26 cellular contexts compared by ENCODE assay signal in genomic region chr7:10908600-10908999, GRCh38.
DNase-seq lines count a peak whose midpoint lies in the region; ATAC-seq, FAIRE-seq and TF ChIP-seq lines count a peak whose summit lies in the region.
"Had no signal": no experiment of that assay in that cellular context is flagged by ENCODE, and none has a peak within 500 bp of the region (broad histone marks: within the 10 kb centered on the region; RNA-seq: fewer than 3 reads in every experiment).

No MANE protein-coding gene starts in this region.

- no peak overlapping the region for H3K4ac ChIP-seq in H1 (replicated peaks; ENCODE audit: insufficient read length, low read depth, low read length)

- no peak overlapping the region; the same call in 1 of the 2 replicates for H3K18ac ChIP-seq in H1 (ENCODE audit: extremely low read depth, low read length)

- ATAC-seq in T-helper 17 cell (no peak), HG02981 (IDR thresholded peaks at IDR 0.05; ENCODE audit: unreplicated experiment) (no peak), HG03159 (IDR thresholded peaks at IDR 0.05; ENCODE audit: unreplicated experiment) (no peak)
- ATAC-seq: gastrocnemius medialis; stimulated activated effector memory CD8-positive, alpha-beta T cell treated with anti-CD3 and anti-CD28 coated beads, Interleukin-12 subunit alpha, Interleukin-12 subunit beta, amount 100 ng/mL, for 72 hours had no signal

- H3K27ac ChIP-seq in mammary epithelial cell (ENCODE audit: insufficient read depth, low read depth, low read length) (no peak overlapping the region), H1 (ENCODE audit: low read depth, low read length) (peak overlapping the region; percentile 44; the same call in 1 of the 2 replicates)
- H3K27ac ChIP-seq: 22Rv1, gastrocnemius medialis, SJSA1, upper lobe of left lung, VCaP had no signal

- peak overlapping the region; percentile 70 for H4K91ac ChIP-seq in H1 (replicated peaks; ENCODE audit: insufficient read length, low read length)

- dilution Hi-C loops in mammary epithelial cell (cut with HindIII; ENCODE audit: low sequenced_read_pairs), result no loop called here

- no peaks in the 10 kb centered on the region for H3K23me2 ChIP-seq in H1 (ENCODE audit: low read depth, low read length)

- H3K14ac ChIP-seq in H1 (ENCODE audit: insufficient read length), result no peak overlapping the region

- no peak overlapping the region for H3K56ac ChIP-seq in H1 (replicated peaks; ENCODE audit: insufficient read length, low read depth, low read length)

- POLR2A ChIA-PET in MCF 10A (lab: Yijun Ruan, JAX), result no interaction called here
- POLR2A ChIA-PET in H1 (lab: Charles Lee; ENCODE audit: partially characterized antibody), result interaction anchor here (0.9 to 1.5 kb wide), 6 partner anchors 10 to 169 kb away, joined by 3 to 8 read pairs (median 4); partner anchors contain the start of gene PHF14

- peaks cover 5% of the 10 kb centered on the region for H3K9me3 Mint-ChIP-seq in MCF 10A (ENCODE audit: unreplicated experiment)

- no peak overlapping the region for H4K8ac ChIP-seq in H1 (ENCODE audit: extremely low read depth, insufficient read depth, low read length)

- no peaks in the 10 kb centered on the region for H3K4me1 Mint-ChIP-seq in MCF 10A (ENCODE audit: insufficient read depth, unreplicated experiment)
- no peaks in the 10 kb centered on the region for H3K4me1 Mint-ChIP-seq in T-helper 17 cell
- H3K4me1 Mint-ChIP-seq: activated CD4-positive, alpha-beta T cell treated with anti-CD3 and anti-CD28 coated beads, Interleukin-2, amount 10 ng/mL, durations not matched to agents 24 days and 14 days; activated naive CD8-positive, alpha-beta T cell treated with anti-CD3 and anti-CD28 coated beads for 36 hours; stimulated activated effector memory CD8-positive, alpha-beta T cell treated with anti-CD3 and anti-CD28 coated beads, Interleukin-12 subunit alpha, Interleukin-12 subunit beta, amount 100 ng/mL, for 72 hours had no signal

- no peaks in the 10 kb centered on the region for H3K27me3 Mint-ChIP-seq in MCF 10A (ENCODE audit: insufficient read depth, unreplicated experiment)
- H3K27me3 Mint-ChIP-seq in T-helper 17 cell, result peaks cover 10% of the 10 kb centered on the region
- H3K27me3 Mint-ChIP-seq: activated naive CD8-positive, alpha-beta T cell treated with anti-CD3 and anti-CD28 coated beads for 36 hours had no signal

- no peaks in the 10 kb centered on the region for H3K79me2 ChIP-seq in mammary epithelial cell (ENCODE audit: insufficient read depth, low read length)
- H3K79me2 ChIP-seq in H1 (ENCODE audit: control insufficient read depth in 1 of 2, insufficient read depth in 2 of 2, low read length in 2 of 2), result no peaks in the 10 kb centered on the region

- H3K4me3 ChIP-seq in mammary epithelial cell (replicated peaks in 1 of 3; ENCODE audit: insufficient read depth in 1 of 3, low read depth in 2 of 3, low read length in 3 of 3) (no peak overlapping the region), H1 (ENCODE audit: extremely low read depth in 1 of 4, insufficient read depth in 2 of 4, low read depth in 3 of 4, low read length in 4 of 4) (peak overlapping the region in 2 of 4 experiments; percentile 19 to 31; a peak in 3 of 8 replicates)
- H3K4me3 ChIP-seq: gastrocnemius medialis, SJSA1, upper lobe of left lung had no signal

- in situ Hi-C loops in mammary epithelial cell (cut with MboI; ENCODE audit: low sequenced_read_pairs in 2 of 2), result no loop called here

- 0 out of 2 replicates have a peak overlapping the region, but pooled peaks have one; percentile 83 for H2BK5ac ChIP-seq in H1 (ENCODE audit: low read depth, low read length)

- no peak overlapping the region for H3K23ac ChIP-seq in H1 (ENCODE audit: insufficient read length)

- H3K36me3 Mint-ChIP-seq in MCF 10A (ENCODE audit: insufficient read depth, unreplicated experiment), result no peaks in the 10 kb centered on the region
- H3K36me3 Mint-ChIP-seq in T-helper 17 cell (ENCODE audit: low read depth), result no peaks in the 10 kb centered on the region
- H3K36me3 Mint-ChIP-seq: activated naive CD8-positive, alpha-beta T cell treated with anti-CD3 and anti-CD28 coated beads for 36 hours; stimulated activated effector memory CD8-positive, alpha-beta T cell treated with anti-CD3 and anti-CD28 coated beads, Interleukin-12 subunit alpha, Interleukin-12 subunit beta, amount 100 ng/mL, for 72 hours had no signal

- DNase-seq in mammary epithelial cell, result no peak
- DNase-seq in MCF 10A (ENCODE audit: unreplicated experiment), result no peak
- peak; percentile 81 to 94 for DNase-seq in H1 (ENCODE audit: low read depth in 1 of 2, low spot score in 2 of 2)
- DNase-seq in iPS-NIHi11 (ENCODE audit: low spot score), result peak; percentile 58
- DNase-seq in T-helper 17 cell, result no peak
- no peak for DNase-seq in AG20443 (ENCODE audit: low spot score)
- DNase-seq: activated CD4-positive, alpha-beta T cell treated with anti-CD3 and anti-CD28 coated beads, Interleukin-2, amount 10 ng/mL, durations not matched to agents 24 days and 14 days; activated gamma-delta T cell; activated naive CD8-positive, alpha-beta T cell treated with anti-CD3 and anti-CD28 coated beads for 36 hours; activated T-cell treated with anti-CD3 and anti-CD28 coated beads, Interleukin-2, amount 50 U/mL, for 1 hour; aorta; gastrocnemius medialis; Karpas-422; NCI-H1417 treated with DMSO at 0.1 percent for 48 hours; NCI-H446; T1000; upper lobe of left lung had no signal

- peak in 1 of 2 experiments; percentile 80; a peak in 1 of 3 replicates for TF ChIP-seq EP300 in H1 (IDR thresholded peaks at IDR 0.05; ENCODE audit: borderline replicate concordance in 1 of 2, low read depth in 2 of 2, low read length in 2 of 2)

- FAIRE-seq in H1 (lab: Jason Lieb, UNC), result peak; percentile 93
- FAIRE-seq: bronchial epithelial cell, G401.6 had no signal

- H3K27ac Mint-ChIP-seq in MCF 10A (ENCODE audit: low read depth, unreplicated experiment) (no peak overlapping the region), T-helper 17 cell (no peak overlapping the region)
- H3K27ac Mint-ChIP-seq: activated CD4-positive, alpha-beta T cell treated with anti-CD3 and anti-CD28 coated beads, Interleukin-2, amount 10 ng/mL, durations not matched to agents 24 days and 14 days; activated naive CD8-positive, alpha-beta T cell treated with anti-CD3 and anti-CD28 coated beads for 36 hours; nephron; stimulated activated effector memory CD8-positive, alpha-beta T cell treated with anti-CD3 and anti-CD28 coated beads, Interleukin-12 subunit alpha, Interleukin-12 subunit beta, amount 100 ng/mL, for 72 hours had no signal

- H3K79me1 ChIP-seq in H1 (ENCODE audit: low read depth, low read length), result no peaks in the 10 kb centered on the region

- intact Hi-C loops in mammary epithelial cell (cut with micrococcal nuclease), result no loop called here
- intact Hi-C loops in MCF 10A (cut with micrococcal nuclease), result no loop called here

- TF ChIP-seq POLR2A in H1 (IDR thresholded peaks at IDR 0.05; ENCODE audit: control extremely low read depth in 1 of 2, low read depth in 2 of 2, low read length in 2 of 2), result peak; percentile 57 to 76; a peak in 2 of 3 replicates

- H2AFZ ChIP-seq in mammary epithelial cell (ENCODE audit: low read depth, low read length), result peak overlapping the region; percentile 55
- no peak overlapping the region for H2AFZ ChIP-seq in H1 (ENCODE audit: low read length)

- no peaks in the 10 kb centered on the region for H3K4me1 ChIP-seq in mammary epithelial cell (ENCODE audit: insufficient read depth, low read length)
- peaks cover 0 to 13% (median 4%) of the 10 kb centered on the region in 4 experiments; a peak in 5 of 7 replicates for H3K4me1 ChIP-seq in H1 (replicated peaks in 1 of 4; ENCODE audit: control insufficient read depth in 3 of 4, insufficient read depth in 4 of 4, low read length in 3 of 4)
- H3K4me1 ChIP-seq: gastrocnemius medialis, SJSA1, upper lobe of left lung had no signal

- no peak overlapping the region for H3K4me3 Mint-ChIP-seq in MCF 10A (ENCODE audit: unreplicated experiment)
- no peak overlapping the region for H3K4me3 Mint-ChIP-seq in T-helper 17 cell
- H3K4me3 Mint-ChIP-seq: activated CD4-positive, alpha-beta T cell treated with anti-CD3 and anti-CD28 coated beads, Interleukin-2, amount 10 ng/mL, durations not matched to agents 24 days and 14 days; activated naive CD8-positive, alpha-beta T cell treated with anti-CD3 and anti-CD28 coated beads for 36 hours; nephron; stimulated activated effector memory CD8-positive, alpha-beta T cell treated with anti-CD3 and anti-CD28 coated beads, Interleukin-12 subunit alpha, Interleukin-12 subunit beta, amount 100 ng/mL, for 72 hours had no signal

- H3K27me3 ChIP-seq in mammary epithelial cell (ENCODE audit: insufficient read depth, low read length) (no peaks in the 10 kb centered on the region), H1 (replicated peaks in 1 of 4; ENCODE audit: control insufficient read depth in 3 of 4, extremely low read depth in 1 of 4, insufficient read depth in 3 of 4, low read length in 3 of 4) (no peaks in the 10 kb centered on the region)
- H3K27me3 ChIP-seq: gastrocnemius medialis, SJSA1, upper lobe of left lung had no signal

- H2BK12ac ChIP-seq in H1 (ENCODE audit: low read depth, low read length), result no peak overlapping the region

- H4K5ac ChIP-seq in H1 (ENCODE audit: insufficient read length, low read depth, low read length), result no peak overlapping the region

- H2AK5ac ChIP-seq in H1 (ENCODE audit: low read depth, low read length), result no peak overlapping the region

- no peak overlapping the region for H2BK15ac ChIP-seq in H1 (ENCODE audit: low read length)

- 6% methylated on average over 9 of the region's 9 CpGs for WGBS in mammary epithelial cell (ENCODE audit: low coverage, missing lambda C conversion rate)
- 3% methylated on average over 9 of the region's 9 CpGs; no CpG with 5 or more reads in 1 of the 2 experiments for WGBS in H1 (ENCODE audit: extremely low coverage in 1 of 2, insufficient coverage in 1 of 2, insufficient read length in 1 of 2, insufficient replicate concordance in 2 of 2, low coverage in 1 of 2, low lambda C conversion rate in 2 of 2, missing lambda C conversion rate in 1 of 2), 2 experiments

- H3K9ac ChIP-seq in mammary epithelial cell (ENCODE audit: insufficient read depth, low read length) (no peak overlapping the region), H1 (replicated peaks in 1 of 4; ENCODE audit: extremely low read depth in 1 of 4, low read depth in 3 of 4, low read length in 3 of 4) (peak overlapping the region in 1 of 4 experiments; percentile 43; a peak in 2 of 7 replicates)

- no peaks in the 10 kb centered on the region for H4K20me1 ChIP-seq in mammary epithelial cell (ENCODE audit: insufficient read depth, low read length)
- no peaks in the 10 kb centered on the region for H4K20me1 ChIP-seq in H1 (replicated peaks in 1 of 2; ENCODE audit: control insufficient read depth in 1 of 2, insufficient read depth in 2 of 2, low read length in 2 of 2)

- no peaks in the 10 kb centered on the region for H3K9me3 ChIP-seq in mammary epithelial cell (replicated peaks; ENCODE audit: insufficient read depth, low read length)
- peaks cover 21 to 24% of the 10 kb centered on the region in 2 experiments for H3K9me3 ChIP-seq in H1 (ENCODE audit: insufficient read depth in 2 of 2, low read depth in 1 of 2, low read length in 1 of 2)
- no peaks in the 10 kb centered on the region for H3K9me3 ChIP-seq in T-helper 17 cell (ENCODE audit: control insufficient read depth, low read length, poor library complexity, severe bottlenecking)
- H3K9me3 ChIP-seq: gastrocnemius medialis had no signal

- TF ChIP-seq CTCF in mammary epithelial cell (conservative IDR thresholded peaks at IDR 0.05 in 1 of 2, IDR thresholded peaks at IDR 0.05 in 1 of 2; ENCODE audit: extremely low read depth in 1 of 2, insufficient read depth in 1 of 2, low read depth in 1 of 2, low read length in 2 of 2) (no peak), MCF 10A (IDR thresholded peaks at IDR 0.05; ENCODE audit: unreplicated experiment) (no peak), H1 (IDR thresholded peaks at IDR 0.05; ENCODE audit: control extremely low read depth in 1 of 3, insufficient read depth in 1 of 3, low read depth in 1 of 3, low read length in 3 of 3) (no peak)

- H3K4me2 ChIP-seq in mammary epithelial cell (ENCODE audit: insufficient read depth, low read depth, low read length) (no peak overlapping the region), H1 (ENCODE audit: insufficient read depth in 1 of 2, low read depth in 2 of 2, low read length in 2 of 2) (peak overlapping the region; percentile 56 to 57; a peak in 3 of 4 replicates)

- CTCF ChIA-PET in mammary epithelial cell (lab: Charles Lee; ENCODE audit: low non-redundant PET), result no interaction called here
- CTCF ChIA-PET in MCF 10A (lab: Yijun Ruan, JAX), result interaction anchor here (0.6 kb wide), 1 partner anchor 652 kb away, joined by 3 read pairs; no protein-coding TSS in a partner anchor
- CTCF ChIA-PET in H1 (lab: Charles Lee; ENCODE audit: partially characterized antibody), result no interaction called here

- no peaks in the 10 kb centered on the region for H3K36me3 ChIP-seq in mammary epithelial cell (ENCODE audit: insufficient read depth, low read length)
- peaks cover 0 to 12% (median 0%) of the 10 kb centered on the region in 4 experiments; a peak in 3 of 8 replicates for H3K36me3 ChIP-seq in H1 (ENCODE audit: control insufficient read depth in 2 of 4, insufficient read depth in 4 of 4, low read length in 3 of 4)
- H3K36me3 ChIP-seq: gastrocnemius medialis, SJSA1, upper lobe of left lung had no signal

- BruUV-seq in mammary epithelial cell (replicated peaks; lab: Mats Ljungman, UMichigan), result no TSS peak
- BruUV-seq in MCF 10A (replicated peaks; lab: Mats Ljungman, UMichigan), result no TSS peak

- TF ChIP-seq RAD21 in H1 (IDR thresholded peaks at IDR 0.05 in 1 of 2, conservative IDR thresholded peaks at IDR 0.05 in 1 of 2; ENCODE audit: low read depth in 2 of 2, low read length in 2 of 2), result no peak; a peak in 2 of 4 replicates

- no peak overlapping the region for H2BK120ac ChIP-seq in H1 (replicated peaks; ENCODE audit: low read depth, low read length)

- H2BK20ac ChIP-seq in H1 (ENCODE audit: low read length), result no peak overlapping the region

Comparison
In these comparisons a context has a peak if more than half of its experiments do, and no peak if none do; other contexts are left out.
1. DNase-seq: peak in H1 (2 of 2) and iPS-NIHi11 (single experiment); none in mammary epithelial cell (single experiment), MCF 10A (single experiment), T-helper 17 cell (0 of 3) and AG20443 (single experiment).